Comparison of ENCODE assay signal across 10 cellular contexts in genomic region chr7:149787428-149788299, GRCh38. TPM values are rescaled to one million over a fixed set of nuclear protein-coding genes. Genes with fewer than 3 reads are reported as not detected.
DNase-seq lines count a peak whose midpoint lies in the region; TF ChIP-seq lines count a peak whose summit lies in the region.
"Had no signal": no experiment of that assay in that cellular context is flagged by ENCODE, and none has a peak within 500 bp of the region (broad histone marks: within the 10 kb centered on the region; RNA-seq: fewer than 3 reads in every experiment).

No MANE protein-coding gene starts in this region.

- H3K36me3 Mint-ChIP-seq in activated CD4-positive, alpha-beta T cell treated with anti-CD3 and anti-CD28 coated beads, Interleukin-2, amount 10 ng/mL, durations not matched to agents 24 days and 14 days (ENCODE audit: low read depth): no peaks in the 10 kb centered on the region
- H3K36me3 Mint-ChIP-seq: CD4-positive, CD25-positive, alpha-beta regulatory T cell had no signal

- H3K9me3 Mint-ChIP-seq in activated CD4-positive, alpha-beta T cell treated with anti-CD3 and anti-CD28 coated beads, Interleukin-2, amount 10 ng/mL, durations not matched to agents 24 days and 14 days: no peaks in the 10 kb centered on the region

- intact Hi-C loops in activated CD4-positive, alpha-beta T cell treated with anti-CD3 and anti-CD28 coated beads, Interleukin-2, amount 10 ng/mL, durations not matched to agents 24 days and 14 days (cut with micrococcal nuclease): no loop called here

- DNase-seq in activated CD4-positive, alpha-beta T cell treated with anti-CD3 and anti-CD28 coated beads for 48 hours: peak; percentile 25
- no peak for DNase-seq in activated CD4-positive, alpha-beta T cell treated with anti-CD3 and anti-CD28 coated beads, Interleukin-2, amount 10 ng/mL, durations not matched to agents 24 days and 14 days
- DNase-seq in NCI-H69 (lab: John Stamatoyannopoulos, UW) (peak; percentile 82), epithelial cell of proximal tubule (ENCODE audit: low read depth) (no peak), retina (peak; percentile 56), foreskin fibroblast (no peak), NCI-H187 (lab: John Stamatoyannopoulos, UW) (no peak), cerebellar cortex (ENCODE audit: low spot score) (no peak)
- DNase-seq: CD4-positive, CD25-positive, alpha-beta regulatory T cell had no signal

- H3K27ac Mint-ChIP-seq in activated CD4-positive, alpha-beta T cell treated with anti-CD3 and anti-CD28 coated beads, Interleukin-2, amount 10 ng/mL, durations not matched to agents 24 days and 14 days: no peak overlapping the region
- H3K27ac Mint-ChIP-seq: CD4-positive, CD25-positive, alpha-beta regulatory T cell had no signal

- TF ChIP-seq CTCF in epithelial cell of proximal tubule (conservative IDR thresholded peaks at IDR 0.05; ENCODE audit: low read depth, low read length) (peak; percentile 45), foreskin fibroblast (IDR thresholded peaks at IDR 0.05; ENCODE audit: low read depth, low read length) (no peak)

- peaks cover 17% of the 10 kb centered on the region for H3K27me3 Mint-ChIP-seq in activated CD4-positive, alpha-beta T cell treated with anti-CD3 and anti-CD28 coated beads, Interleukin-2, amount 10 ng/mL, durations not matched to agents 24 days and 14 days

- H3K4me1 Mint-ChIP-seq in activated CD4-positive, alpha-beta T cell treated with anti-CD3 and anti-CD28 coated beads, Interleukin-2, amount 10 ng/mL, durations not matched to agents 24 days and 14 days: no peaks in the 10 kb centered on the region

- H3K4me3 Mint-ChIP-seq in activated CD4-positive, alpha-beta T cell treated with anti-CD3 and anti-CD28 coated beads, Interleukin-2, amount 10 ng/mL, durations not matched to agents 24 days and 14 days: no peak overlapping the region
- H3K4me3 Mint-ChIP-seq: CD4-positive, CD25-positive, alpha-beta regulatory T cell had no signal

- H3K4me3 ChIP-seq in epithelial cell of proximal tubule (ENCODE audit: low read depth, low read length) (no peak overlapping the region), foreskin fibroblast (ENCODE audit: low read depth in 1 of 2, low read length in 2 of 2) (no peak overlapping the region)

RNA-seq across cellular contexts. Expression of gene ZNF467, which starts 14.3 kb away (rescaled TPM):
- total RNA-seq in activated CD4-positive, alpha-beta T cell treated with anti-CD3 and anti-CD28 coated beads, Interleukin-2, amount 10 ng/mL, durations not matched to agents 24 days and 14 days: 0.21 TPM in 1 of 2 replicates, not detected in the other
- 0.07 and 0.12 TPM in 2 replicates for total RNA-seq in epithelial cell of proximal tubule
- total RNA-seq: RPMI7951 had no signal

RNA-seq across cellular contexts. Expression of gene ZNF862, which starts 50.5 kb away (rescaled TPM):
- total RNA-seq in activated CD4-positive, alpha-beta T cell treated with anti-CD3 and anti-CD28 coated beads, Interleukin-2, amount 10 ng/mL, durations not matched to agents 24 days and 14 days: 16.6 and 18.3 TPM in 2 replicates
- 0.80 and 8.0 TPM in 2 replicates for total RNA-seq in epithelial cell of proximal tubule

Comparison
In these comparisons a context has a peak if more than half of its experiments do, and no peak if none do; other contexts are left out.
1. DNase-seq: peak in activated CD4-positive, alpha-beta T cell treated with anti-CD3 and anti-CD28 coated beads for 48 hours (single experiment), NCI-H69 (single experiment) and retina (single experiment); none in activated CD4-positive, alpha-beta T cell treated with anti-CD3 and anti-CD28 coated beads, Interleukin-2, amount 10 ng/mL, durations not matched to agents 24 days and 14 days (single experiment), epithelial cell of proximal tubule (single experiment), foreskin fibroblast (0 of 2), NCI-H187 (0 of 2) and cerebellar cortex (single experiment).